In genomic region chr1:244054247-244054923, GRCh38 we compare ENCODE assay signal across 24 cellular contexts. TPM values are rescaled to one million over a fixed set of nuclear protein-coding genes. Genes with fewer than 3 reads are reported as not detected.
DNase-seq lines count a peak whose midpoint lies in the region; ATAC-seq, FAIRE-seq and TF ChIP-seq lines count a peak whose summit lies in the region.
"Had no signal": no experiment of that assay in that cellular context is flagged by ENCODE, and none has a peak within 500 bp of the region (broad histone marks: within the 10 kb centered on the region; RNA-seq: fewer than 3 reads in every experiment).

No MANE protein-coding gene starts in this region.

- H3K36me3 Mint-ChIP-seq in activated CD4-positive, alpha-beta T cell treated with anti-CD3 and anti-CD28 coated beads, Interleukin-2, amount 10 ng/mL, durations not matched to agents 24 days and 14 days (ENCODE audit: low read depth): peaks cover 9% of the 10 kb centered on the region
- no peaks in the 10 kb centered on the region for H3K36me3 Mint-ChIP-seq in nephron progenitor cell (ENCODE audit: low read depth)

- no peak overlapping the region for H3K27ac Mint-ChIP-seq in activated CD4-positive, alpha-beta T cell treated with anti-CD3 and anti-CD28 coated beads, Interleukin-2, amount 10 ng/mL, durations not matched to agents 24 days and 14 days
- peak overlapping the region; percentile 59 for H3K27ac Mint-ChIP-seq in nephron progenitor cell
- H3K27ac Mint-ChIP-seq: nephron; stimulated activated memory B cell treated with anti-CD40 and anti-IgM and Interleukin-4, amounts not matched to agents 10 μg/mL and 1 μg/mL and 100 μg/mL, for 72 hours had no signal

- TF ChIP-seq CTCF in bronchial epithelial cell (IDR thresholded peaks at IDR 0.05; ENCODE audit: insufficient read depth, low read length, severe bottlenecking): no peak
- no peak for TF ChIP-seq CTCF in nephron progenitor cell (IDR thresholded peaks at IDR 0.05)
- TF ChIP-seq CTCF in heart left ventricle (IDR thresholded peaks at IDR 0.05): no peak

- H3K4me1 Mint-ChIP-seq in activated CD4-positive, alpha-beta T cell treated with anti-CD3 and anti-CD28 coated beads, Interleukin-2, amount 10 ng/mL, durations not matched to agents 24 days and 14 days: peaks cover 24% of the 10 kb centered on the region
- H3K4me1 Mint-ChIP-seq in nephron progenitor cell: peaks cover 22% of the 10 kb centered on the region

- no peak for ATAC-seq in HG02840 (IDR thresholded peaks at IDR 0.05; ENCODE audit: low FRiP score, unreplicated experiment)
- no peak for ATAC-seq in heart left ventricle
- ATAC-seq: PC-3; stimulated activated memory B cell treated with anti-CD40 and anti-IgM and Interleukin-4, amounts not matched to agents 10 μg/mL and 1 μg/mL and 100 μg/mL, for 72 hours had no signal

- no peaks in the 10 kb centered on the region for H3K9me3 Mint-ChIP-seq in activated CD4-positive, alpha-beta T cell treated with anti-CD3 and anti-CD28 coated beads, Interleukin-2, amount 10 ng/mL, durations not matched to agents 24 days and 14 days
- H3K9me3 Mint-ChIP-seq in nephron progenitor cell: no peaks in the 10 kb centered on the region
- H3K9me3 Mint-ChIP-seq: CD4-positive, CD25-positive, alpha-beta regulatory T cell; nephron; stimulated activated memory B cell treated with anti-CD40 and anti-IgM and Interleukin-4, amounts not matched to agents 10 μg/mL and 1 μg/mL and 100 μg/mL, for 72 hours had no signal

- intact Hi-C loops in activated CD4-positive, alpha-beta T cell treated with anti-CD3 and anti-CD28 coated beads, Interleukin-2, amount 10 ng/mL, durations not matched to agents 24 days and 14 days (cut with micrococcal nuclease): no loop called here
- intact Hi-C loops in heart left ventricle (cut with DNase I): loop anchor here in 5 of 10 donors (5.0 to 10.0 kb wide), 4 partner anchors 108 to 707 kb away; partner anchors contain the start of gene AKT3 (in 1 of the 5)

- H3K9me3 ChIP-seq in thymus (ENCODE audit: control insufficient read depth) (no peaks in the 10 kb centered on the region), heart left ventricle (no peaks in the 10 kb centered on the region)
- H3K9me3 ChIP-seq: HAP-1 had no signal

- H3K4me3 ChIP-seq in bronchial epithelial cell (ENCODE audit: low read depth, low read length) (no peak overlapping the region), thymus (ENCODE audit: low read length) (no peak overlapping the region), heart left ventricle (no peak overlapping the region)
- H3K4me3 ChIP-seq: coronary artery, HAP-1 had no signal

- peaks cover 23% of the 10 kb centered on the region for H3K27me3 Mint-ChIP-seq in activated CD4-positive, alpha-beta T cell treated with anti-CD3 and anti-CD28 coated beads, Interleukin-2, amount 10 ng/mL, durations not matched to agents 24 days and 14 days
- no peaks in the 10 kb centered on the region for H3K27me3 Mint-ChIP-seq in nephron progenitor cell (ENCODE audit: low read depth, poor library complexity)
- H3K27me3 Mint-ChIP-seq: stimulated activated memory B cell treated with anti-CD40 and anti-IgM and Interleukin-4, amounts not matched to agents 10 μg/mL and 1 μg/mL and 100 μg/mL, for 72 hours had no signal

- H3K27me3 ChIP-seq in bronchial epithelial cell (ENCODE audit: control insufficient read depth, insufficient read depth, low read length) (no peaks in the 10 kb centered on the region), thymus (ENCODE audit: control insufficient read depth, insufficient read depth) (no peaks in the 10 kb centered on the region), heart left ventricle (no peaks in the 10 kb centered on the region)

- H3K36me3 ChIP-seq in bronchial epithelial cell (ENCODE audit: control insufficient read depth, insufficient read depth, low read length): peaks cover 4% of the 10 kb centered on the region
- H3K36me3 ChIP-seq in thymus (ENCODE audit: control insufficient read depth, insufficient read depth): peaks cover 28% of the 10 kb centered on the region
- H3K36me3 ChIP-seq in heart left ventricle: peaks cover 0 to 38% (median 24%) of the 10 kb centered on the region in 9 donors

- 97% methylated on average over 17 of the region's 17 CpGs for WGBS in thymus
- WGBS in heart left ventricle, 4 donors: 89 to 93% (median 90%) methylated on average over 17 of the region's 17 CpGs

- H3K27ac ChIP-seq in thymus (ENCODE audit: low read depth): peak overlapping the region; percentile 13
- H3K27ac ChIP-seq in heart left ventricle: no peak overlapping the region

- DNase-seq in activated CD4-positive, alpha-beta T cell treated with anti-CD3 and anti-CD28 coated beads, Interleukin-2, amount 10 ng/mL, durations not matched to agents 24 days and 14 days: peak; percentile 53
- DNase-seq in activated CD4-positive, alpha-beta T cell treated with anti-CD3 and anti-CD28 coated beads, Interleukin-2, amount 50 U/mL, for 1 hour: no peak
- DNase-seq in bronchial epithelial cell (ENCODE audit: low read depth) (no peak), nephron progenitor cell (no peak), GF-D8 (lab: John Stamatoyannopoulos, UW) (no peak), heart left ventricle (no peak)
- DNase-seq: activated CD4-positive, alpha-beta T cell treated with anti-CD3 and anti-CD28 coated beads for 1 hour; CD4-positive, CD25-positive, alpha-beta regulatory T cell; DND-41; KBM-7; mammary epithelial cell; MV-4-11; NCI-H2029; NCI-H510A treated with DMSO at 0.1 percent for 48 hours; PC-3; stimulated activated CD4-positive, alpha-beta T cell treated with anti-CD3 and anti-CD28 coated beads, Interleukin-15, amount 100 ng/mL, for 24 hours had no signal

- H3K4me3 Mint-ChIP-seq in activated CD4-positive, alpha-beta T cell treated with anti-CD3 and anti-CD28 coated beads, Interleukin-2, amount 10 ng/mL, durations not matched to agents 24 days and 14 days: no peak overlapping the region
- H3K4me3 Mint-ChIP-seq in nephron progenitor cell: no peak overlapping the region
- H3K4me3 Mint-ChIP-seq: stimulated activated memory B cell treated with anti-CD40 and anti-IgM and Interleukin-4, amounts not matched to agents 10 μg/mL and 1 μg/mL and 100 μg/mL, for 72 hours had no signal

- FAIRE-seq in bronchial epithelial cell (lab: Jason Lieb, UNC): peak; percentile 32
- FAIRE-seq: endothelial cell of umbilical vein, keratinocyte had no signal

- peaks cover 9% of the 10 kb centered on the region for H3K4me1 ChIP-seq in thymus (ENCODE audit: control insufficient read depth, insufficient read depth, low read length)
- peaks cover 3 to 46% (median 24%) of the 10 kb centered on the region in 12 donors for H3K4me1 ChIP-seq in heart left ventricle

- no peak for TF ChIP-seq POLR2A in heart left ventricle (IDR thresholded peaks at IDR 0.05)

RNA-seq across cellular contexts. Expression of gene ZBTB18, which starts 3.3 kb away (rescaled TPM):
- 5.5 TPM in 2 replicates for total RNA-seq in activated CD4-positive, alpha-beta T cell treated with anti-CD3 and anti-CD28 coated beads, Interleukin-2, amount 10 ng/mL, durations not matched to agents 24 days and 14 days
- total RNA-seq in bronchial epithelial cell (6.8 and 11.3 TPM in 2 replicates), heart left ventricle (10 to 100 TPM; 19.9 to 29.2 (median 22.5) TPM)
- polyA plus RNA-seq in thymus (47.3 TPM), heart left ventricle (10 to 100 TPM; 12.5 to 19.3 TPM)
